In the genomic region with DNA sequence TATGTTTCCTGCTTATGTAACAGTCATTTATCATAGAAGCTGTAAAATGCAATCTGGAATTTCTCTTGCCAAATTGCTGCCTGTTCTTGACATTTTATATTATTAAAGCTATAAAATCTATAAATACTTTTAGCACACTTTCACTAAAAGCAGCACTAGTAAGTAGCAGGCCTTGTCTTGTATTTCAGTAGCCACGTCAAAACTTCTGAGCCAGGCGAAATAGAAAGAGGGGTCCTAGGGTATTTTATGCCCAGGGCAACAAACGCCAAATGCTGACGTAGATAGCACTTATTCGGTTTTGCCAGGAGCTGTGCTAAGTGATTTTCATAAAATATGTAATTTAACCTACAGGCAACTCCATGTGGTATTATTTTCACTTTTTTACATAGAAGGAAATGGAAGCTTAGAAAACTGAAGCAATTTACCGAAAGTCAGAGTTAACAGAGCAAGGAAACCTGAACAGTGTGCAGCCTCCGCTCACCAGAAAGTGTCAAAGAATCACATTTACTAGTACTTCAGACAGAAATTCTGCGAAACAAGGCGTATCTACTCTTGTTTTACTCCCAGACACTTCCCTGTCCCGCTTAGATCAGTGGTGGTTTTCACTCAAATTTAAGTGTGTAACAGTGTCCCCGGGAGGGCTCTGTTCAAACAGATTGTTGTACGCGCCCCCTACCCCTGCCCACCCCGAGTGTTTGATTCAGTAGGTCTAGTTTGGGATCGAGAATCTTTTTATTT, we compare ENCODE assay signal across 8 cellular contexts. TPM values are rescaled to one million over a fixed set of nuclear protein-coding genes. Genes with fewer than 3 reads are reported as not detected.
DNase-seq lines count a peak whose midpoint lies in the region; ATAC-seq, FAIRE-seq and TF ChIP-seq lines count a peak whose summit lies in the region.

No MANE protein-coding gene starts in this region.

- H3K4me1 ChIP-seq in A549 = peaks cover 14% of the 10 kb centered on the region; the same call in 2 of the 3 replicates
- H3K4me1 ChIP-seq in HUES64 (ENCODE audit: insufficient read depth, low read length) = no peaks in the 10 kb centered on the region
- peaks cover 9% of the 10 kb centered on the region for H3K4me1 ChIP-seq in mucosa of stomach (ENCODE audit: control insufficient read depth, insufficient read depth, low read length)

- no peaks in the 10 kb centered on the region for H3K9me3 Mint-ChIP-seq in activated naive CD8-positive, alpha-beta T cell treated with anti-CD3 and anti-CD28 coated beads for 36 hours

- H3K27ac Mint-ChIP-seq in activated naive CD8-positive, alpha-beta T cell treated with anti-CD3 and anti-CD28 coated beads for 36 hours = peak overlapping the region; percentile 100

- TF ChIP-seq CTCF in A549 (IDR thresholded peaks at IDR 0.05) = no peak

- H3K9me3 ChIP-seq in A549 (no peaks in the 10 kb centered on the region), HUES64 (ENCODE audit: insufficient read depth, low read depth, low read length) (no peaks in the 10 kb centered on the region), mucosa of stomach (ENCODE audit: control insufficient read depth, low read length) (no peaks in the 10 kb centered on the region)

- no peak for TF ChIP-seq RAD21 in A549 (conservative IDR thresholded peaks at IDR 0.05 in 1 of 2, IDR thresholded peaks at IDR 0.05 in 1 of 2)

- H3K27me3 Mint-ChIP-seq in activated naive CD8-positive, alpha-beta T cell treated with anti-CD3 and anti-CD28 coated beads for 36 hours = no peaks in the 10 kb centered on the region

- peaks cover 23% of the 10 kb centered on the region for H3K36me3 Mint-ChIP-seq in activated naive CD8-positive, alpha-beta T cell treated with anti-CD3 and anti-CD28 coated beads for 36 hours

- DNase-seq in A549 (ENCODE audit: low read depth in 1 of 2, low spot score in 1 of 2) (no peak), HTR-8/SVneo (ENCODE audit: insufficient read length, low spot score) (no peak), midbrain (lab: John Stamatoyannopoulos, UW) (no peak)
- no peak for DNase-seq in activated naive CD8-positive, alpha-beta T cell treated with anti-CD3 and anti-CD28 coated beads for 36 hours

- H3K36me3 ChIP-seq in HUES64 (ENCODE audit: insufficient read depth, low read length) (0 out of 2 replicates have a peak, but pooled peaks cover under 1% of the 10 kb centered on the region), mucosa of stomach (ENCODE audit: control insufficient read depth, insufficient read depth, low read length) (no peaks in the 10 kb centered on the region)

- TF ChIP-seq EP300 in A549 (IDR thresholded peaks at IDR 0.05) = no peak

- peak overlapping the region; percentile 98 for H3K4me3 Mint-ChIP-seq in activated naive CD8-positive, alpha-beta T cell treated with anti-CD3 and anti-CD28 coated beads for 36 hours

- H3K27me3 ChIP-seq in HUES64 (ENCODE audit: insufficient read depth, low read length) (no peaks in the 10 kb centered on the region), mucosa of stomach (ENCODE audit: control insufficient read depth, insufficient read depth, low read length) (no peaks in the 10 kb centered on the region)

- POLR2A ChIA-PET in A549 (lab: Yijun Ruan, JAX) = interaction anchor here (1.3 to 1.7 kb wide), 3 partner anchors 12 to 127 kb away, joined by 3 to 11 read pairs (median 10); no protein-coding TSS in a partner anchor

- CTCF ChIA-PET in A549 (lab: Yijun Ruan, JAX) = interaction anchor here (0.8 to 2.5 kb wide), 4 partner anchors 13 to 216 kb away, joined by 3 to 10 read pairs (median 4); no protein-coding TSS in a partner anchor

- ATAC-seq in A549 (no peak), GM18520 (IDR thresholded peaks at IDR 0.05; ENCODE audit: unreplicated experiment) (no peak), HG03442 (IDR thresholded peaks at IDR 0.05; ENCODE audit: unreplicated experiment) (no peak)

- WGBS in A549 (ENCODE audit: missing lambda C conversion rate) = 93% methylated on average over 15 of the region's 15 CpGs
- WGBS in HUES64 = 94% methylated on average over 15 of the region's 15 CpGs

- peak overlapping the region; percentile 86 to 98; a peak in 3 of 6 replicates for H3K27ac ChIP-seq in A549
- H3K27ac ChIP-seq in HUES64 (ENCODE audit: low read depth, low read length) = no peak overlapping the region

- peak overlapping the region; percentile 77 for H3K4me2 ChIP-seq in A549

- H3K9ac ChIP-seq in HUES64 (ENCODE audit: low read depth, low read length) (no peak overlapping the region), mucosa of stomach (ENCODE audit: low read length) (peak overlapping the region; percentile 97)

- H3K4me3 ChIP-seq in A549 (peak overlapping the region; percentile 91), HUES64 (ENCODE audit: low read length) (peak overlapping the region; percentile 81), mucosa of stomach (ENCODE audit: low read length) (no peak overlapping the region)

- no peak for FAIRE-seq in A549 (lab: Jason Lieb, UNC)
- FAIRE-seq in HTR-8/SVneo (lab: Jason Lieb, UNC) = no peak

- TF ChIP-seq POLR2A in A549 (IDR thresholded peaks at IDR 0.05; ENCODE audit: low read length) = no peak

- H3K4me1 Mint-ChIP-seq in activated naive CD8-positive, alpha-beta T cell treated with anti-CD3 and anti-CD28 coated beads for 36 hours = peaks cover 27% of the 10 kb centered on the region

TF ChIP-seq in A549, 52 proteins besides CTCF, POLR2A, EP300 and RAD21:
- TF ChIP-seq RNF2 (IDR thresholded peaks at IDR 0.05; ENCODE audit: borderline replicate concordance, low read depth) = no peak
- no peak for TF ChIP-seq JUN (IDR thresholded peaks at IDR 0.05)
- TF ChIP-seq ZNF302 (CRISPR knock-in tag; IDR thresholded peaks at IDR 0.05) = no peak
- no peak for TF ChIP-seq CHD2 (IDR thresholded peaks at IDR 0.05; ENCODE audit: low read length, partially characterized antibody)
- TF ChIP-seq POLR2AphosphoS2 (conservative IDR thresholded peaks at IDR 0.05; ENCODE audit: low read length) = no peak
- TF ChIP-seq FOSB (CRISPR knock-in tag; IDR thresholded peaks at IDR 0.05) = no peak
- TF ChIP-seq MYC (IDR thresholded peaks at IDR 0.05; ENCODE audit: borderline replicate concordance, low read length) = no peak

RNA-seq across cellular contexts. Expression of a gene that starts 1.1 kb away (rescaled TPM):
- polyA plus RNA-seq in A549 (2011; rRNA removed) = 16.0 and 19.7 TPM in 2 replicates
- polyA plus RNA-seq in A549 (2012; cell fraction: cytosol; rRNA removed) = 4.9 and 5.2 TPM in 2 replicates
- polyA plus RNA-seq in A549 (2012; cell fraction: nucleus; rRNA removed) = 2.9 and 4.5 TPM in 2 replicates
- polyA plus RNA-seq in A549 (2017; fragmentation: RNase III; extraction: RNeasy Plus Mini Kit Qiagen cat#74134 plus additional on column Dnase treatment) = 7.5 to 8.5 TPM (median 7.9 TPM) in 3 replicates
- polyA minus RNA-seq in A549 (2011; rRNA and poly(A)+ RNA removed) = 13.1 and 14.3 TPM in 2 replicates
- 10.4 TPM for polyA plus RNA-seq in HUES64 (2013, experiment 1 of 2)
- polyA plus RNA-seq in HUES64 (2013, experiment 2 of 2) = 12.9 TPM
- total RNA-seq in activated naive CD8-positive, alpha-beta T cell treated with anti-CD3 and anti-CD28 coated beads for 36 hours = 10 to 100 TPM; 19.8 to 20.6 TPM
